In genomic region chr13:79480954-79481684, GRCh38 we compare ENCODE assay signal across 1 cellular context.
TF ChIP-seq lines count a peak whose summit lies in the region.

Gene NDFIP2 (plus strand): TSS chr13:79481155. CDS start chr13:79481204, 49 bp downstream.

TF ChIP-seq in HepG2, 621 proteins besides CTCF, POLR2A, EP300 and RAD21 (continued from another document and continues in another):
- TF ChIP-seq ZNF142 (CRISPR knock-in tag; IDR thresholded peaks at IDR 0.05) (peak; percentile 37; the same call in 1 of the 2 replicates), ZNF468 (CRISPR knock-in tag; IDR thresholded peaks at IDR 0.05) (no peak), TBX3 (IDR thresholded peaks at IDR 0.05; ENCODE audit: borderline replicate concordance) (no peak), TFDP1 (CRISPR knock-in tag; IDR thresholded peaks at IDR 0.05; ENCODE audit: borderline replicate concordance) (peak; percentile 55; the same call in 1 of the 2 replicates), NCOA1 (CRISPR knock-in tag; IDR thresholded peaks at IDR 0.05) (no peak), ZNF557 (CRISPR knock-in tag; IDR thresholded peaks at IDR 0.05) (no peak), ZGPAT (CRISPR knock-in tag; IDR thresholded peaks at IDR 0.05) (peak; percentile 82), SRY (CRISPR knock-in tag; IDR thresholded peaks at IDR 0.05) (no peak), ATAD3A (CRISPR knock-in tag; IDR thresholded peaks at IDR 0.05) (no peak), NR0B2 (CRISPR knock-in tag; IDR thresholded peaks at IDR 0.05) (peak; percentile 65; the same call in 1 of the 2 replicates), AKAP8 (CRISPR knock-in tag; IDR thresholded peaks at IDR 0.05) (0 out of 2 replicates have a peak, but pooled peaks have one; percentile 31), HMGA1 (CRISPR knock-in tag; conservative IDR thresholded peaks at IDR 0.05) (no peak), ZFP91 (CRISPR knock-in tag; IDR thresholded peaks at IDR 0.05; ENCODE audit: borderline replicate concordance) (peak; percentile 82; the same call in 1 of the 2 replicates), HNF1B (CRISPR knock-in tag; IDR thresholded peaks at IDR 0.05) (peak; percentile 74), MLLT10 (CRISPR knock-in tag; IDR thresholded peaks at IDR 0.05) (no peak), HBP1 (CRISPR knock-in tag; IDR thresholded peaks at IDR 0.05; ENCODE audit: low read depth) (0 out of 2 replicates have a peak, but pooled peaks have one; percentile 68), LRRFIP1 (CRISPR knock-in tag; conservative IDR thresholded peaks at IDR 0.05) (no peak), TEF (CRISPR knock-in tag; IDR thresholded peaks at IDR 0.05) (no peak), KIAA2018 (CRISPR knock-in tag; IDR thresholded peaks at IDR 0.05; ENCODE audit: borderline replicate concordance) (no peak), ZSCAN22 (CRISPR knock-in tag; IDR thresholded peaks at IDR 0.05) (no peak), ZNF749 (CRISPR knock-in tag; IDR thresholded peaks at IDR 0.05; ENCODE audit: borderline replicate concordance) (no peak), ASH2L (IDR thresholded peaks at IDR 0.05; ENCODE audit: insufficient read length, low read depth, low read length) (peak; percentile 87), RFX3 (CRISPR knock-in tag; IDR thresholded peaks at IDR 0.05) (no peak), KMT2B (CRISPR knock-in tag; IDR thresholded peaks at IDR 0.05) (peak; percentile 97), ZKSCAN5 (CRISPR knock-in tag; IDR thresholded peaks at IDR 0.05) (0 out of 2 replicates have a peak, but pooled peaks have one; percentile 21), ZNF24 (IDR thresholded peaks at IDR 0.05) (no peak)
